Comparison of ENCODE assay signal across 8 cellular contexts in the genomic region with DNA sequence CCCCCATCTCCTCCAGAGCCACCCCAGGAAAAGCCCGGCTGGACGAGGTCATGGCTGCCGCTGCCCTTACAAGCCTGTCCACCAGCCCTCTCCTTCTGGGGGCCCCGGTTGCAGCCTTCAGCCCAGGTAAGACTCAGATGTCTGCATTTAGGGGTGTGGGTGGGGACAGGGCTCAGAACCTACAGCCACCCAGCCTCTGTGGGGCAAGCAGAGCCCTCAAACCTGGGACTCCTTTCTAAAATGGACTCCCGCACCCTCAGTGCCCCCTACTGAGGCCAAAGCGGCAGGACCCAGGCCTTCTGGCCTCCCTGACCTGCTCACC. TPM values are rescaled to one million over a fixed set of nuclear protein-coding genes. Genes with fewer than 3 reads are reported as not detected.
DNase-seq lines count a peak whose midpoint lies in the region; TF ChIP-seq lines count a peak whose summit lies in the region.

No MANE protein-coding gene starts in this region.

- no peak for TF ChIP-seq POLR2A in esophagus squamous epithelium (IDR thresholded peaks at IDR 0.05)

- TF ChIP-seq CTCF in Calu3 (IDR thresholded peaks at IDR 0.05; ENCODE audit: unreplicated experiment), result no peak
- no peak for TF ChIP-seq CTCF in esophagus squamous epithelium (IDR thresholded peaks at IDR 0.05)
- TF ChIP-seq CTCF in glutamatergic neuron (IDR thresholded peaks at IDR 0.05; ENCODE audit: partially characterized antibody, unreplicated experiment), result no peak

- H3K9me3 Mint-ChIP-seq in Calu3 (ENCODE audit: low read depth, unreplicated experiment), result no peaks in the 10 kb centered on the region
- H3K9me3 Mint-ChIP-seq in glutamatergic neuron (ENCODE audit: unreplicated experiment), result peaks cover 11% of the 10 kb centered on the region

- peaks cover 6% of the 10 kb centered on the region for H3K4me1 ChIP-seq in SJCRH30
- peaks cover 39 to 60% (median 42%) of the 10 kb centered on the region in 3 donors for H3K4me1 ChIP-seq in esophagus squamous epithelium
- H3K4me1 ChIP-seq in rectal smooth muscle tissue (ENCODE audit: control insufficient read depth, insufficient read depth, low read length), result peaks cover 11% of the 10 kb centered on the region

- no peak overlapping the region for H3K9ac ChIP-seq in rectal smooth muscle tissue (ENCODE audit: low read length)

- peak overlapping the region; percentile 27 for H3K27ac ChIP-seq in SJCRH30
- H3K27ac ChIP-seq in esophagus squamous epithelium, result peak overlapping the region; percentile 82 to 98 (median 94)
- peak overlapping the region; percentile 96 for H3K27ac ChIP-seq in rectal smooth muscle tissue (ENCODE audit: low read depth, low read length)

- no TSS peak for BruUV-seq in Calu3 (replicated peaks; lab: Mats Ljungman, UMichigan)

- no peaks in the 10 kb centered on the region for H3K27me3 ChIP-seq in SJCRH30
- H3K27me3 ChIP-seq in esophagus squamous epithelium, result no peaks in the 10 kb centered on the region
- no peaks in the 10 kb centered on the region for H3K27me3 ChIP-seq in rectal smooth muscle tissue (ENCODE audit: control insufficient read depth, insufficient read depth, low read length)

- peaks cover 7% of the 10 kb centered on the region for H3K36me3 ChIP-seq in SJCRH30
- peaks cover 4 to 34% (median 15%) of the 10 kb centered on the region in 3 donors for H3K36me3 ChIP-seq in esophagus squamous epithelium
- peaks cover under 1% of the 10 kb centered on the region for H3K36me3 ChIP-seq in rectal smooth muscle tissue (ENCODE audit: control insufficient read depth, insufficient read depth, low read length)

- H3K27me3 Mint-ChIP-seq in Calu3 (ENCODE audit: unreplicated experiment) (no peaks in the 10 kb centered on the region), glutamatergic neuron (ENCODE audit: unreplicated experiment) (peaks cover 9% of the 10 kb centered on the region)

- intact Hi-C loops in Calu3 (cut with micrococcal nuclease; ENCODE audit: unreplicated experiment), result no loop called here
- intact Hi-C loops in esophagus squamous epithelium (cut with DNase I), result no loop called here

- DNase-seq in Calu3 (no peak), SJCRH30 (no peak), esophagus squamous epithelium (lab: John Stamatoyannopoulos, UW) (no peak), AML-193 (lab: John Stamatoyannopoulos, UW) (no peak), glutamatergic neuron (no peak), SHP77 (lab: John Stamatoyannopoulos, UW) (no peak)
- no peak for DNase-seq in stimulated activated CD8-positive, alpha-beta memory T cell treated with anti-CD3 and anti-CD28 coated beads, Interleukin-4, amount 100 ng/mL, for 48 hours

- CTCF ChIA-PET in Calu3 (lab: Charles Lee), result interaction anchor here (0.6 to 1.6 kb wide), 11 partner anchors 9 to 334 kb away, joined by 3 to 12 read pairs (median 4); a partner anchor contains a TSS

- H3K4me1 Mint-ChIP-seq in Calu3 (ENCODE audit: low read depth, unreplicated experiment), result no peaks in the 10 kb centered on the region
- peaks cover 2% of the 10 kb centered on the region for H3K4me1 Mint-ChIP-seq in glutamatergic neuron (ENCODE audit: low read depth, unreplicated experiment)

- peak overlapping the region; percentile 72 for H3K4me3 Mint-ChIP-seq in Calu3 (ENCODE audit: low read depth, unreplicated experiment)
- H3K4me3 Mint-ChIP-seq in glutamatergic neuron (ENCODE audit: unreplicated experiment), result no peak overlapping the region

- H3K27ac Mint-ChIP-seq in Calu3 (ENCODE audit: unreplicated experiment) (peak overlapping the region; percentile 64), glutamatergic neuron (ENCODE audit: unreplicated experiment) (no peak overlapping the region)

- WGBS in esophagus squamous epithelium, 2 donors, result 93% methylated on average over 2 of the region's 6 CpGs; no CpG with 5 or more reads in 1 of the 2 donors

- H3K36me3 Mint-ChIP-seq in Calu3 (ENCODE audit: insufficient read depth, unreplicated experiment) (peaks cover 58% of the 10 kb centered on the region), glutamatergic neuron (ENCODE audit: unreplicated experiment) (no peaks in the 10 kb centered on the region)

- H3K4me3 ChIP-seq in SJCRH30, result peak overlapping the region; percentile 80
- H3K4me3 ChIP-seq in esophagus squamous epithelium, result peak overlapping the region; percentile 51 to 90 (median 64)
- peak overlapping the region; percentile 70 for H3K4me3 ChIP-seq in rectal smooth muscle tissue (ENCODE audit: low read length)

- H3K9me3 ChIP-seq in SJCRH30 (replicated peaks), result no peaks in the 10 kb centered on the region
- no peaks in the 10 kb centered on the region for H3K9me3 ChIP-seq in esophagus squamous epithelium

RNA-seq across cellular contexts. Expression of a gene that starts 1.7 kb away (rescaled TPM):
- total RNA-seq in Calu3 (2022) (163 and 169 TPM in 2 replicates), esophagus squamous epithelium (10 to 100 TPM; 37.0 to 55.5 (median 50.2) TPM), glutamatergic neuron (ENCODE audit: unreplicated experiment) (47.9 TPM)
- 52.8 and 64.7 TPM in 2 replicates for total RNA-seq in SJCRH30 (2014; rRNA removed; shearing (Covaris generic))

RNA-seq across cellular contexts. Expression of a gene that starts 4.9 kb away (rescaled TPM):
- total RNA-seq in Calu3 (2022) (25.8 and 27.1 TPM in 2 replicates), esophagus squamous epithelium (10 to 100 TPM; 10.9 to 22.3 (median 14.4) TPM), glutamatergic neuron (ENCODE audit: unreplicated experiment) (16.6 TPM)
- total RNA-seq in SJCRH30 (2014; rRNA removed; shearing (Covaris generic)), result 4.5 and 10.0 TPM in 2 replicates

RNA-seq across cellular contexts. Expression of a gene that starts 33.5 kb away (rescaled TPM):
- total RNA-seq in Calu3 (2022), result 47.0 and 48.4 TPM in 2 replicates
- total RNA-seq in SJCRH30 (2014; rRNA removed; shearing (Covaris generic)), result 24.9 and 26.2 TPM in 2 replicates
- total RNA-seq in esophagus squamous epithelium, result 10 to 100 TPM; 25.4 to 31.9 (median 28.3) TPM
- 41.5 TPM for total RNA-seq in glutamatergic neuron (ENCODE audit: unreplicated experiment)

RNA-seq across cellular contexts. Expression of a gene that starts 33.5 kb away (rescaled TPM):
- total RNA-seq in Calu3 (2022), result 74.0 and 85.1 TPM in 2 replicates
- 39.3 and 44.5 TPM in 2 replicates for total RNA-seq in SJCRH30 (2014; rRNA removed; shearing (Covaris generic))
- total RNA-seq in esophagus squamous epithelium, result 10 to 100 TPM; 30.4 to 45.5 (median 37.0) TPM
- total RNA-seq in glutamatergic neuron (ENCODE audit: unreplicated experiment), result 51.9 TPM

RNA-seq across cellular contexts. Expression of a gene that starts 44.9 kb away (rescaled TPM):
- not detected in 2 replicates for total RNA-seq in Calu3 (2022)
- total RNA-seq in SJCRH30 (2014; rRNA removed; shearing (Covaris generic)), result 1.3 and 1.7 TPM in 2 replicates
- total RNA-seq in esophagus squamous epithelium, result 10 to 100 TPM in 3 of 4 donors, 1 to 10 TPM in 1; 2.5 to 15.2 (median 10.6) TPM
- total RNA-seq in glutamatergic neuron (ENCODE audit: unreplicated experiment), result not detected

Comparison
In these comparisons a context has a peak if more than half of its experiments do, and no peak if none do; other contexts are left out.
1. H3K27ac ChIP-seq: peak in every context shown above with its lines; median percentile 96 in rectal smooth muscle tissue; 94 in esophagus squamous epithelium; 27 in SJCRH30.